In genomic region chr5:42927730-42928129, GRCh38 we compare ENCODE assay signal across 1 cellular context.
TF ChIP-seq lines count a peak whose summit lies in the region.

No MANE protein-coding gene starts in this region.

TF ChIP-seq in GM12878, 131 proteins besides CTCF, POLR2A, EP300 and RAD21 (continued from another document):
- TF ChIP-seq PML (IDR thresholded peaks at IDR 0.05; ENCODE audit: low read length) (no peak), SRF (IDR thresholded peaks at IDR 0.05; ENCODE audit: low read depth in 2 of 2, low read length in 2 of 2) (no peak), CUX1 (IDR thresholded peaks at IDR 0.05; ENCODE audit: insufficient replicate concordance, low read depth, low read length) (no peak), ASH2L (IDR thresholded peaks at IDR 0.05; ENCODE audit: borderline replicate concordance, low read depth) (no peak), CHD2 (IDR thresholded peaks at IDR 0.05; ENCODE audit: borderline replicate concordance, low read depth, low read length) (no peak), CEBPB (IDR thresholded peaks at IDR 0.05; ENCODE audit: borderline replicate concordance in 1 of 2, low read depth in 2 of 2, low read length in 2 of 2) (no peak), RB1 (IDR thresholded peaks at IDR 0.05; ENCODE audit: borderline replicate concordance) (no peak), ZBTB11 (CRISPR knock-in tag; IDR thresholded peaks at IDR 0.05) (no peak), NR2C2 (IDR thresholded peaks at IDR 0.05; ENCODE audit: borderline replicate concordance, control insufficient read depth, insufficient read length, low read depth) (no peak), CBX3 (IDR thresholded peaks at IDR 0.05; ENCODE audit: borderline replicate concordance, low read depth) (no peak), EGR1 (IDR thresholded peaks at IDR 0.05; ENCODE audit: borderline replicate concordance in 1 of 2, low read depth in 2 of 2, low read length in 2 of 2) (no peak), WRNIP1 (IDR thresholded peaks at IDR 0.05; ENCODE audit: borderline replicate concordance, low read depth, low read length) (no peak), HDGF (IDR thresholded peaks at IDR 0.05) (no peak), MTA2 (IDR thresholded peaks at IDR 0.05; ENCODE audit: low read depth) (0 out of 2 replicates have a peak, but pooled peaks have one; percentile 37), CREB1 (IDR thresholded peaks at IDR 0.05; ENCODE audit: low read depth) (no peak), ZBTB40 (IDR thresholded peaks at IDR 0.05; ENCODE audit: borderline replicate concordance) (no peak), PAX5 (IDR thresholded peaks at IDR 0.05; ENCODE audit: borderline replicate concordance, low read depth, low read length) (no peak), BHLHE40 (IDR thresholded peaks at IDR 0.05; ENCODE audit: borderline replicate concordance in 1 of 2, low read depth in 2 of 2, low read length in 1 of 2) (peak in 1 of 2 experiments; percentile 64; a peak in 1 of 4 replicates), KAT2A (conservative IDR thresholded peaks at IDR 0.05; ENCODE audit: control insufficient read depth, low read depth, low read length) (no peak), ZBED1 (IDR thresholded peaks at IDR 0.05; ENCODE audit: borderline replicate concordance) (no peak), PAX8 (IDR thresholded peaks at IDR 0.05) (no peak), MTA3 (IDR thresholded peaks at IDR 0.05; ENCODE audit: borderline replicate concordance, low read length) (no peak), FOXM1 (IDR thresholded peaks at IDR 0.05; ENCODE audit: low read depth, low read length) (no peak), JUND (IDR thresholded peaks at IDR 0.05; ENCODE audit: low read depth, low read length) (no peak)
- TF ChIP-seq, protein P1, sequence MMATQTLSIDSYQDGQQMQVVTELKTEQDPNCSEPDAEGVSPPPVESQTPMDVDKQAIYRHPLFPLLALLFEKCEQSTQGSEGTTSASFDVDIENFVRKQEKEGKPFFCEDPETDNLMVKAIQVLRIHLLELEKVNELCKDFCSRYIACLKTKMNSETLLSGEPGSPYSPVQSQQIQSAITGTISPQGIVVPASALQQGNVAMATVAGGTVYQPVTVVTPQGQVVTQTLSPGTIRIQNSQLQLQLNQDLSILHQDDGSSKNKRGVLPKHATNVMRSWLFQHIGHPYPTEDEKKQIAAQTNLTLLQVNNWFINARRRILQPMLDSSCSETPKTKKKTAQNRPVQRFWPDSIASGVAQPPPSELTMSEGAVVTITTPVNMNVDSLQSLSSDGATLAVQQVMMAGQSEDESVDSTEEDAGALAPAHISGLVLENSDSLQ (IDR thresholded peaks at IDR 0.05): no peak
- TF ChIP-seq, protein P2, sequence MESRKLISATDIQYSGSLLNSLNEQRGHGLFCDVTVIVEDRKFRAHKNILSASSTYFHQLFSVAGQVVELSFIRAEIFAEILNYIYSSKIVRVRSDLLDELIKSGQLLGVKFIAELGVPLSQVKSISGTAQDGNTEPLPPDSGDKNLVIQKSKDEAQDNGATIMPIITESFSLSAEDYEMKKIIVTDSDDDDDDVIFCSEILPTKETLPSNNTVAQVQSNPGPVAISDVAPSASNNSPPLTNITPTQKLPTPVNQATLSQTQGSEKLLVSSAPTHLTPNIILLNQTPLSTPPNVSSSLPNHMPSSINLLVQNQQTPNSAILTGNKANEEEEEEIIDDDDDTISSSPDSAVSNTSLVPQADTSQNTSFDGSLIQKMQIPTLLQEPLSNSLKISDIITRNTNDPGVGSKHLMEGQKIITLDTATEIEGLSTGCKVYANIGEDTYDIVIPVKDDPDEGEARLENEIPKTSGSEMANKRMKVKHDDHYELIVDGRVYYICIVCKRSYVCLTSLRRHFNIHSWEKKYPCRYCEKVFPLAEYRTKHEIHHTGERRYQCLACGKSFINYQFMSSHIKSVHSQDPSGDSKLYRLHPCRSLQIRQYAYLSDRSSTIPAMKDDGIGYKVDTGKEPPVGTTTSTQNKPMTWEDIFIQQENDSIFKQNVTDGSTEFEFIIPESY (IDR thresholded peaks at IDR 0.05): no peak
- TF ChIP-seq, protein P3, sequence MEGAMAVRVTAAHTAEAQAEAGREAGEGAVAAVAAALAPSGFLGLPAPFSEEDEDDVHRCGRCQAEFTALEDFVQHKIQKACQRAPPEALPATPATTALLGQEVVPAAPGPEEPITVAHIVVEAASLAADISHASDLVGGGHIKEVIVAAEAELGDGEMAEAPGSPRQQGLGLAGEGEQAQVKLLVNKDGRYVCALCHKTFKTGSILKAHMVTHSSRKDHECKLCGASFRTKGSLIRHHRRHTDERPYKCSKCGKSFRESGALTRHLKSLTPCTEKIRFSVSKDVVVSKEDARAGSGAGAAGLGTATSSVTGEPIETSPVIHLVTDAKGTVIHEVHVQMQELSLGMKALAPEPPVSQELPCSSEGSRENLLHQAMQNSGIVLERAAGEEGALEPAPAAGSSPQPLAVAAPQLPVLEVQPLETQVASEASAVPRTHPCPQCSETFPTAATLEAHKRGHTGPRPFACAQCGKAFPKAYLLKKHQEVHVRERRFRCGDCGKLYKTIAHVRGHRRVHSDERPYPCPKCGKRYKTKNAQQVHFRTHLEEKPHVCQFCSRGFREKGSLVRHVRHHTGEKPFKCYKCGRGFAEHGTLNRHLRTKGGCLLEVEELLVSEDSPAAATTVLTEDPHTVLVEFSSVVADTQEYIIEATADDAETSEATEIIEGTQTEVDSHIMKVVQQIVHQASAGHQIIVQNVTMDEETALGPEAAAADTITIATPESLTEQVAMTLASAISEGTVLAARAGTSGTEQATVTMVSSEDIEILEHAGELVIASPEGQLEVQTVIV (IDR thresholded peaks at IDR 0.05; ENCODE audit: borderline replicate concordance, partially characterized antibody): no peak
- TF ChIP-seq, protein P4, sequence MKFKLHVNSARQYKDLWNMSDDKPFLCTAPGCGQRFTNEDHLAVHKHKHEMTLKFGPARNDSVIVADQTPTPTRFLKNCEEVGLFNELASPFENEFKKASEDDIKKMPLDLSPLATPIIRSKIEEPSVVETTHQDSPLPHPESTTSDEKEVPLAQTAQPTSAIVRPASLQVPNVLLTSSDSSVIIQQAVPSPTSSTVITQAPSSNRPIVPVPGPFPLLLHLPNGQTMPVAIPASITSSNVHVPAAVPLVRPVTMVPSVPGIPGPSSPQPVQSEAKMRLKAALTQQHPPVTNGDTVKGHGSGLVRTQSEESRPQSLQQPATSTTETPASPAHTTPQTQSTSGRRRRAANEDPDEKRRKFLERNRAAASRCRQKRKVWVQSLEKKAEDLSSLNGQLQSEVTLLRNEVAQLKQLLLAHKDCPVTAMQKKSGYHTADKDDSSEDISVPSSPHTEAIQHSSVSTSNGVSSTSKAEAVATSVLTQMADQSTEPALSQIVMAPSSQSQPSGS (IDR thresholded peaks at IDR 0.05; ENCODE audit: low read length): no peak
TF ChIP-seq in GM12878: peak in this region for 6.
